Comparison of ENCODE assay signal across 20 cellular contexts in genomic region chr19:16027528-16027927, GRCh38. TPM values are rescaled to one million over a fixed set of nuclear protein-coding genes. Genes with fewer than 3 reads are reported as not detected.
DNase-seq lines count a peak whose midpoint lies in the region; ATAC-seq lines count a peak whose summit lies in the region.
"Had no signal": no experiment of that assay in that cellular context is flagged by ENCODE, and none has a peak within 500 bp of the region (broad histone marks: within the 10 kb centered on the region; RNA-seq: fewer than 3 reads in every experiment).

No MANE protein-coding gene starts in this region.

- peak; percentile 28 for DNase-seq in activated CD4-positive, alpha-beta memory T cell treated with anti-CD3 and anti-CD28 coated beads for 36 hours
- no peak for DNase-seq in activated CD4-positive, alpha-beta memory T cell treated with anti-CD3 and anti-CD28 coated beads, Interleukin-2, amount 10 ng/mL, durations not matched to agents 7 days and 5 days
- DNase-seq in stimulated activated naive CD8-positive, alpha-beta T cell treated with anti-CD3 and anti-CD28 coated beads, Interleukin-15, Interleukin-2, amounts not matched to agents 100 U/mL and 50 U/mL, for 24 hours, result peak; percentile 19
- DNase-seq in stimulated activated naive CD8-positive, alpha-beta T cell treated with anti-CD3 and anti-CD28 coated beads, Interleukin-15, amount 100 ng/mL, for 72 hours, result no peak
- peak; percentile 73 for DNase-seq in myocyte (ENCODE audit: low read depth)
- no peak for DNase-seq in NCI-H2029 treated with DMSO at 0.1 percent for 48 hours (lab: John Stamatoyannopoulos, UW)
- no peak for DNase-seq in occipital lobe (lab: John Stamatoyannopoulos, UW)
- DNase-seq: GM23248, H9, HFFc6, NCI-H1105, NCI-H2081, NCI-H2171, NCI-H345, NCI-H82, Right ventricle myocardium superior had no signal

- CTCF ChIA-PET in activated CD4-positive, alpha-beta memory T cell treated with anti-CD3 and anti-CD28 coated beads for 36 hours (lab: Charles Lee), result no interaction called here
- CTCF ChIA-PET in activated CD4-positive, alpha-beta memory T cell treated with anti-CD3 and anti-CD28 coated beads, Interleukin-2, amount 10 ng/mL, durations not matched to agents 7 days and 5 days (lab: Charles Lee), result interaction anchor here (2.5 kb wide), 1 partner anchor 14 kb away, joined by 9 read pairs; no protein-coding TSS in a partner anchor

- no peak overlapping the region for H3K27ac Mint-ChIP-seq in activated CD4-positive, alpha-beta memory T cell treated with anti-CD3 and anti-CD28 coated beads for 36 hours
- H3K27ac Mint-ChIP-seq in activated CD4-positive, alpha-beta memory T cell treated with anti-CD3 and anti-CD28 coated beads, Interleukin-2, amount 10 ng/mL, durations not matched to agents 7 days and 5 days, result no peak overlapping the region
- no peak overlapping the region for H3K27ac Mint-ChIP-seq in stimulated activated naive CD8-positive, alpha-beta T cell treated with anti-CD3 and anti-CD28 coated beads, Interleukin-15, amount 100 ng/mL, for 72 hours
- peak overlapping the region; percentile 31 for H3K27ac Mint-ChIP-seq in stimulated activated naive CD8-positive, alpha-beta T cell treated with anti-CD3 and anti-CD28 coated beads, Interleukin-15, Interleukin-2, amounts not matched to agents 100 ng/mL and 50 ng/mL, for 24 hours
- H3K27ac Mint-ChIP-seq: B cell, CD14-positive monocyte, H9, HFFc6 had no signal

- intact Hi-C loops in activated CD4-positive, alpha-beta memory T cell treated with anti-CD3 and anti-CD28 coated beads for 36 hours (cut with micrococcal nuclease), result no loop called here

- peaks cover 9% of the 10 kb centered on the region for H3K4me1 Mint-ChIP-seq in activated CD4-positive, alpha-beta memory T cell treated with anti-CD3 and anti-CD28 coated beads for 36 hours (ENCODE audit: low read depth)
- H3K4me1 Mint-ChIP-seq in activated CD4-positive, alpha-beta memory T cell treated with anti-CD3 and anti-CD28 coated beads, Interleukin-2, amount 10 ng/mL, durations not matched to agents 7 days and 5 days, result no peaks in the 10 kb centered on the region
- peaks cover 11% of the 10 kb centered on the region for H3K4me1 Mint-ChIP-seq in stimulated activated naive CD8-positive, alpha-beta T cell treated with anti-CD3 and anti-CD28 coated beads, Interleukin-15, amount 100 ng/mL, for 72 hours
- H3K4me1 Mint-ChIP-seq in stimulated activated naive CD8-positive, alpha-beta T cell treated with anti-CD3 and anti-CD28 coated beads, Interleukin-15, Interleukin-2, amounts not matched to agents 100 ng/mL and 50 ng/mL, for 24 hours (ENCODE audit: low read depth), result peaks cover 11% of the 10 kb centered on the region
- H3K4me1 Mint-ChIP-seq: B cell, H9 had no signal

- no peaks in the 10 kb centered on the region for H3K27me3 Mint-ChIP-seq in activated CD4-positive, alpha-beta memory T cell treated with anti-CD3 and anti-CD28 coated beads for 36 hours
- no peaks in the 10 kb centered on the region for H3K27me3 Mint-ChIP-seq in activated CD4-positive, alpha-beta memory T cell treated with anti-CD3 and anti-CD28 coated beads, Interleukin-2, amount 10 ng/mL, durations not matched to agents 7 days and 5 days
- H3K27me3 Mint-ChIP-seq in stimulated activated naive CD8-positive, alpha-beta T cell treated with anti-CD3 and anti-CD28 coated beads, Interleukin-15, amount 100 ng/mL, for 72 hours, result no peaks in the 10 kb centered on the region
- no peaks in the 10 kb centered on the region for H3K27me3 Mint-ChIP-seq in stimulated activated naive CD8-positive, alpha-beta T cell treated with anti-CD3 and anti-CD28 coated beads, Interleukin-15, Interleukin-2, amounts not matched to agents 100 ng/mL and 50 ng/mL, for 24 hours
- H3K27me3 Mint-ChIP-seq: B cell had no signal

- no peaks in the 10 kb centered on the region for H3K9me3 Mint-ChIP-seq in activated CD4-positive, alpha-beta memory T cell treated with anti-CD3 and anti-CD28 coated beads for 36 hours
- no peaks in the 10 kb centered on the region for H3K9me3 Mint-ChIP-seq in activated CD4-positive, alpha-beta memory T cell treated with anti-CD3 and anti-CD28 coated beads, Interleukin-2, amount 10 ng/mL, durations not matched to agents 7 days and 5 days
- no peaks in the 10 kb centered on the region for H3K9me3 Mint-ChIP-seq in stimulated activated naive CD8-positive, alpha-beta T cell treated with anti-CD3 and anti-CD28 coated beads, Interleukin-15, amount 100 ng/mL, for 72 hours
- H3K9me3 Mint-ChIP-seq in stimulated activated naive CD8-positive, alpha-beta T cell treated with anti-CD3 and anti-CD28 coated beads, Interleukin-15, Interleukin-2, amounts not matched to agents 100 ng/mL and 50 ng/mL, for 24 hours, result no peaks in the 10 kb centered on the region
- H3K9me3 Mint-ChIP-seq: HFFc6 had no signal

- no peak overlapping the region for H3K4me3 Mint-ChIP-seq in activated CD4-positive, alpha-beta memory T cell treated with anti-CD3 and anti-CD28 coated beads for 36 hours
- H3K4me3 Mint-ChIP-seq in activated CD4-positive, alpha-beta memory T cell treated with anti-CD3 and anti-CD28 coated beads, Interleukin-2, amount 10 ng/mL, durations not matched to agents 7 days and 5 days, result no peak overlapping the region
- no peak overlapping the region for H3K4me3 Mint-ChIP-seq in stimulated activated naive CD8-positive, alpha-beta T cell treated with anti-CD3 and anti-CD28 coated beads, Interleukin-15, amount 100 ng/mL, for 72 hours
- H3K4me3 Mint-ChIP-seq in stimulated activated naive CD8-positive, alpha-beta T cell treated with anti-CD3 and anti-CD28 coated beads, Interleukin-15, Interleukin-2, amounts not matched to agents 100 ng/mL and 50 ng/mL, for 24 hours, result no peak overlapping the region
- H3K4me3 Mint-ChIP-seq: B cell, CD14-positive monocyte, H9, HFFc6 had no signal

- POLR2A ChIA-PET in activated CD4-positive, alpha-beta memory T cell treated with anti-CD3 and anti-CD28 coated beads for 36 hours (lab: Charles Lee), result no interaction called here
- POLR2A ChIA-PET in activated CD4-positive, alpha-beta memory T cell treated with anti-CD3 and anti-CD28 coated beads, Interleukin-2, amount 10 ng/mL, durations not matched to agents 7 days and 5 days (lab: Charles Lee), result no interaction called here

- ATAC-seq in stimulated activated naive CD8-positive, alpha-beta T cell treated with anti-CD3 and anti-CD28 coated beads, Interleukin-15, Interleukin-2, amounts not matched to agents 100 U/mL and 50 U/mL, for 24 hours, result peak; percentile 70
- no peak for ATAC-seq in stimulated activated naive CD8-positive, alpha-beta T cell treated with anti-CD3 and anti-CD28 coated beads, Interleukin-15, amount 100 ng/mL, for 72 hours
- ATAC-seq: A549 had no signal

- H3K36me3 Mint-ChIP-seq in activated CD4-positive, alpha-beta memory T cell treated with anti-CD3 and anti-CD28 coated beads for 36 hours, result no peaks in the 10 kb centered on the region
- no peaks in the 10 kb centered on the region for H3K36me3 Mint-ChIP-seq in activated CD4-positive, alpha-beta memory T cell treated with anti-CD3 and anti-CD28 coated beads, Interleukin-2, amount 10 ng/mL, durations not matched to agents 7 days and 5 days (ENCODE audit: low read depth)
- H3K36me3 Mint-ChIP-seq in stimulated activated naive CD8-positive, alpha-beta T cell treated with anti-CD3 and anti-CD28 coated beads, Interleukin-15, Interleukin-2, amounts not matched to agents 100 ng/mL and 50 ng/mL, for 24 hours (ENCODE audit: low read depth), result no peaks in the 10 kb centered on the region
- H3K36me3 Mint-ChIP-seq: CD14-positive monocyte had no signal

RNA-seq across cellular contexts. Expression of gene TPM4, which starts 48.8 kb away (rescaled TPM):
- 100 to 1,000 TPM; 497 to 515 TPM for total RNA-seq in activated CD4-positive, alpha-beta memory T cell treated with anti-CD3 and anti-CD28 coated beads for 36 hours
- total RNA-seq in activated CD4-positive, alpha-beta memory T cell treated with anti-CD3 and anti-CD28 coated beads, Interleukin-2, amount 10 ng/mL, durations not matched to agents 7 days and 5 days, result 100 to 1,000 TPM; 592 to 611 TPM
- total RNA-seq in myocyte (324 and 355 TPM in 2 replicates), occipital lobe (94.8 TPM)
- polyA plus RNA-seq in myocyte (2012), result 730 TPM

Comparison
In these comparisons a context has a peak if more than half of its experiments do, and no peak if none do; other contexts are left out.
1. DNase-seq: peak in activated CD4-positive, alpha-beta memory T cell treated with anti-CD3 and anti-CD28 coated beads for 36 hours (single experiment), stimulated activated naive CD8-positive, alpha-beta T cell treated with anti-CD3 and anti-CD28 coated beads, Interleukin-15, Interleukin-2, amounts not matched to agents 100 U/mL and 50 U/mL, for 24 hours (single experiment) and myocyte (single experiment); none in activated CD4-positive, alpha-beta memory T cell treated with anti-CD3 and anti-CD28 coated beads, Interleukin-2, amount 10 ng/mL, durations not matched to agents 7 days and 5 days (single experiment), stimulated activated naive CD8-positive, alpha-beta T cell treated with anti-CD3 and anti-CD28 coated beads, Interleukin-15, amount 100 ng/mL, for 72 hours (0 of 2), NCI-H2029 treated with DMSO at 0.1 percent for 48 hours (single experiment) and occipital lobe (single experiment).